11 cellular contexts compared by ENCODE assay signal in genomic region chr1:1199961-1200875, GRCh38. TPM values are rescaled to one million over a fixed set of nuclear protein-coding genes. Genes with fewer than 3 reads are reported as not detected.
DNase-seq lines count a peak whose midpoint lies in the region; ATAC-seq, FAIRE-seq and TF ChIP-seq lines count a peak whose summit lies in the region.
"Had no signal": no experiment of that assay in that cellular context is flagged by ENCODE, and none has a peak within 500 bp of the region (broad histone marks: within the 10 kb centered on the region; RNA-seq: fewer than 3 reads in every experiment).

No MANE protein-coding gene starts in this region.

- H3K4me1 ChIP-seq in kidney (ENCODE audit: control insufficient read depth in 1 of 2, insufficient read depth in 1 of 2, low read depth in 1 of 2, low read length in 2 of 2) (no peaks in the 10 kb centered on the region), thymus (ENCODE audit: control insufficient read depth, insufficient read depth, low read length) (peaks cover 3% of the 10 kb centered on the region)

- no peak for ATAC-seq in activated CD8-positive, alpha-beta memory T cell treated with anti-CD3 and anti-CD28 coated beads, Interleukin-2, amount 10 ng/mL, durations not matched to agents 7 days and 5 days

- no peak for FAIRE-seq in kidney (lab: Jason Lieb, UNC)

- H3K4me3 ChIP-seq in kidney (ENCODE audit: low read length in 2 of 2) (no peak overlapping the region), thymus (ENCODE audit: low read length) (peak overlapping the region; percentile 52)

- peak overlapping the region; percentile 83 for H3K27ac Mint-ChIP-seq in activated naive CD4-positive, alpha-beta T cell treated with anti-CD3 and anti-CD28 coated beads for 36 hours
- no peak overlapping the region for H3K27ac Mint-ChIP-seq in activated CD8-positive, alpha-beta memory T cell treated with anti-CD3 and anti-CD28 coated beads, Interleukin-2, amount 10 ng/mL, durations not matched to agents 7 days and 5 days

- H3K9ac ChIP-seq in kidney (ENCODE audit: low read length in 2 of 2) = no peak overlapping the region

- peak overlapping the region; percentile 59 for H3K4me3 Mint-ChIP-seq in activated naive CD4-positive, alpha-beta T cell treated with anti-CD3 and anti-CD28 coated beads for 36 hours
- H3K4me3 Mint-ChIP-seq in activated CD8-positive, alpha-beta memory T cell treated with anti-CD3 and anti-CD28 coated beads, Interleukin-2, amount 10 ng/mL, durations not matched to agents 7 days and 5 days = no peak overlapping the region

- H3K27me3 ChIP-seq in thymus (ENCODE audit: control insufficient read depth, insufficient read depth) = peaks cover 27% of the 10 kb centered on the region

- H3K4me1 Mint-ChIP-seq in activated naive CD4-positive, alpha-beta T cell treated with anti-CD3 and anti-CD28 coated beads for 36 hours (ENCODE audit: low read depth) = peaks cover 9% of the 10 kb centered on the region
- H3K4me1 Mint-ChIP-seq in activated CD8-positive, alpha-beta memory T cell treated with anti-CD3 and anti-CD28 coated beads, Interleukin-2, amount 10 ng/mL, durations not matched to agents 7 days and 5 days = peaks cover 8% of the 10 kb centered on the region

- intact Hi-C loops in activated naive CD4-positive, alpha-beta T cell treated with anti-CD3 and anti-CD28 coated beads for 36 hours (cut with micrococcal nuclease) = loop anchor here (2.0 kb wide), 2 partner anchors 63 to 83 kb away; partner anchors contain the start of gene C1orf159
- intact Hi-C loops in kidney (cut with DNase I) = no loop called here

- no peaks in the 10 kb centered on the region for H3K9me3 ChIP-seq in kidney (ENCODE audit: control insufficient read depth in 1 of 2, low read length in 2 of 2)
- H3K9me3 ChIP-seq in thymus (ENCODE audit: control insufficient read depth) = peaks cover 1% of the 10 kb centered on the region
- H3K9me3 ChIP-seq: adrenal gland had no signal

- H3K36me3 Mint-ChIP-seq in activated naive CD4-positive, alpha-beta T cell treated with anti-CD3 and anti-CD28 coated beads for 36 hours (ENCODE audit: low read depth) = no peaks in the 10 kb centered on the region
- H3K36me3 Mint-ChIP-seq in activated CD8-positive, alpha-beta memory T cell treated with anti-CD3 and anti-CD28 coated beads, Interleukin-2, amount 10 ng/mL, durations not matched to agents 7 days and 5 days = no peaks in the 10 kb centered on the region

- no peak for DNase-seq in activated naive CD4-positive, alpha-beta T cell treated with anti-CD3 and anti-CD28 coated beads for 36 hours
- no peak for DNase-seq in activated naive CD4-positive, alpha-beta T cell treated with Interleukin-2 at 50 U/mL for 16 hours
- DNase-seq in activated CD8-positive, alpha-beta memory T cell treated with anti-CD3 and anti-CD28 coated beads, Interleukin-2, amount 10 ng/mL, durations not matched to agents 7 days and 5 days = peak; percentile 40
- DNase-seq in kidney (peak; percentile 70), DMS153 (lab: John Stamatoyannopoulos, UW) (no peak), H4 (ENCODE audit: low spot score) (no peak)
- DNase-seq in stimulated activated CD4-positive, alpha-beta T cell treated with anti-CD3 and anti-CD28 coated beads, Interleukin-15, amount 100 ng/mL, for 24 hours = no peak
- DNase-seq: sigmoid colon had no signal

- H3K27ac ChIP-seq in kidney (ENCODE audit: low read depth in 2 of 2, low read length in 2 of 2) (no peak overlapping the region), thymus (ENCODE audit: low read depth) (no peak overlapping the region)
- H3K27ac ChIP-seq: adrenal gland had no signal

- TF ChIP-seq CTCF in kidney (IDR thresholded peaks at IDR 0.05; ENCODE audit: borderline replicate concordance, extremely low read depth, insufficient read depth) = no peak

- CTCF ChIA-PET in activated naive CD4-positive, alpha-beta T cell treated with anti-CD3 and anti-CD28 coated beads for 36 hours (lab: Charles Lee) = interaction anchor here (1.2 kb wide), 1 partner anchor 181 kb away, joined by 3 read pairs; no protein-coding TSS in a partner anchor
- CTCF ChIA-PET in activated CD8-positive, alpha-beta memory T cell treated with anti-CD3 and anti-CD28 coated beads, Interleukin-2, amount 10 ng/mL, durations not matched to agents 7 days and 5 days (lab: Charles Lee) = interaction anchor here (2.0 kb wide), 1 partner anchor 11 kb away, joined by 4 read pairs; no protein-coding TSS in a partner anchor

- 78% methylated on average over 31 of the region's 31 CpGs for WGBS in thymus

- H3K36me3 ChIP-seq in kidney (ENCODE audit: control insufficient read depth in 1 of 2, insufficient read depth in 2 of 2, low read length in 2 of 2) (no peaks in the 10 kb centered on the region), thymus (ENCODE audit: control insufficient read depth, insufficient read depth) (no peaks in the 10 kb centered on the region)
- H3K36me3 ChIP-seq: adrenal gland, sigmoid colon had no signal

- H3K27me3 Mint-ChIP-seq in activated naive CD4-positive, alpha-beta T cell treated with anti-CD3 and anti-CD28 coated beads for 36 hours (ENCODE audit: low read depth) = no peaks in the 10 kb centered on the region
- H3K27me3 Mint-ChIP-seq in activated CD8-positive, alpha-beta memory T cell treated with anti-CD3 and anti-CD28 coated beads, Interleukin-2, amount 10 ng/mL, durations not matched to agents 7 days and 5 days = no peaks in the 10 kb centered on the region

- H3K9me3 Mint-ChIP-seq in activated naive CD4-positive, alpha-beta T cell treated with anti-CD3 and anti-CD28 coated beads for 36 hours = peaks cover 2% of the 10 kb centered on the region
- peaks cover 2% of the 10 kb centered on the region for H3K9me3 Mint-ChIP-seq in activated CD8-positive, alpha-beta memory T cell treated with anti-CD3 and anti-CD28 coated beads, Interleukin-2, amount 10 ng/mL, durations not matched to agents 7 days and 5 days (ENCODE audit: low read depth)

RNA-seq across cellular contexts. Expression of gene TNFRSF18, which starts 6.2 kb away (rescaled TPM):
- total RNA-seq in activated naive CD4-positive, alpha-beta T cell treated with anti-CD3 and anti-CD28 coated beads for 36 hours = 10 to 100 TPM; 30.7 to 31.0 TPM
- 100 to 1,000 TPM in 1 of 2 experiments, 10 to 100 TPM in 1; 28.1 to 156 TPM for total RNA-seq in activated CD8-positive, alpha-beta memory T cell treated with anti-CD3 and anti-CD28 coated beads, Interleukin-2, amount 10 ng/mL, durations not matched to agents 7 days and 5 days
- total RNA-seq in kidney = 8.1 TPM
- polyA plus RNA-seq in kidney (ENCODE audit: insufficient read depth, low read depth, low replicate concordance) (not detected), thymus (29.9 TPM)
- total RNA-seq in H4 (2014; rRNA removed; shearing (Covaris generic)) = not detected in 2 replicates
- total RNA-seq: M059J had no signal

RNA-seq across cellular contexts. Expression of gene TNFRSF4, which starts 13.7 kb away (rescaled TPM):
- 100 to 1,000 TPM; 107 to 110 TPM for total RNA-seq in activated naive CD4-positive, alpha-beta T cell treated with anti-CD3 and anti-CD28 coated beads for 36 hours
- 10 to 100 TPM in 1 of 2 experiments, 1 to 10 TPM in 1; 8.1 to 72.4 TPM for total RNA-seq in activated CD8-positive, alpha-beta memory T cell treated with anti-CD3 and anti-CD28 coated beads, Interleukin-2, amount 10 ng/mL, durations not matched to agents 7 days and 5 days
- total RNA-seq in kidney = 5.1 TPM
- polyA plus RNA-seq in kidney (ENCODE audit: insufficient read depth, low read depth, low replicate concordance) (3.3 TPM), thymus (18.8 TPM)
- total RNA-seq in H4 (2014; rRNA removed; shearing (Covaris generic)) = not detected in 2 replicates
- total RNA-seq: M059J had no signal

RNA-seq across cellular contexts. Expression of gene TTLL10, which starts 26.5 kb away (rescaled TPM):
- not detected for total RNA-seq in activated naive CD4-positive, alpha-beta T cell treated with anti-CD3 and anti-CD28 coated beads for 36 hours
- not detected for total RNA-seq in activated CD8-positive, alpha-beta memory T cell treated with anti-CD3 and anti-CD28 coated beads, Interleukin-2, amount 10 ng/mL, durations not matched to agents 7 days and 5 days
- 1.5 TPM for total RNA-seq in kidney
- polyA plus RNA-seq in kidney (ENCODE audit: insufficient read depth, low read depth, low replicate concordance) = not detected
- polyA plus RNA-seq in thymus = 0.27 TPM
- total RNA-seq in H4 (2014; rRNA removed; shearing (Covaris generic)) = not detected in 2 replicates
- total RNA-seq: adrenal gland, M059J, sigmoid colon had no signal

RNA-seq across cellular contexts. Expression of gene SDF4, which starts 31.6 kb away (rescaled TPM):
- total RNA-seq in activated naive CD4-positive, alpha-beta T cell treated with anti-CD3 and anti-CD28 coated beads for 36 hours = 10 to 100 TPM; 74.7 to 79.5 TPM
- 100 to 1,000 TPM; 109 to 144 TPM for total RNA-seq in activated CD8-positive, alpha-beta memory T cell treated with anti-CD3 and anti-CD28 coated beads, Interleukin-2, amount 10 ng/mL, durations not matched to agents 7 days and 5 days
- 160 TPM for total RNA-seq in kidney
- polyA plus RNA-seq in kidney (ENCODE audit: insufficient read depth, low read depth, low replicate concordance) (143 TPM), thymus (79.1 TPM)
- 101 and 116 TPM in 2 replicates for total RNA-seq in H4 (2014; rRNA removed; shearing (Covaris generic))

RNA-seq across cellular contexts. Expression of gene B3GALT6, which starts 31.8 kb away (rescaled TPM):
- 1 to 10 TPM; 8.7 to 9.9 TPM for total RNA-seq in activated naive CD4-positive, alpha-beta T cell treated with anti-CD3 and anti-CD28 coated beads for 36 hours
- 10 to 100 TPM; 17.6 to 25.5 TPM for total RNA-seq in activated CD8-positive, alpha-beta memory T cell treated with anti-CD3 and anti-CD28 coated beads, Interleukin-2, amount 10 ng/mL, durations not matched to agents 7 days and 5 days
- 20.3 TPM for total RNA-seq in kidney
- polyA plus RNA-seq in kidney (ENCODE audit: insufficient read depth, low read depth, low replicate concordance) (13.7 TPM), thymus (11.8 TPM)
- total RNA-seq in H4 (2014; rRNA removed; shearing (Covaris generic)) = 20.5 and 29.6 TPM in 2 replicates

Comparison
In these comparisons a context has a peak if more than half of its experiments do, and no peak if none do; other contexts are left out.
1. DNase-seq: peak in activated CD8-positive, alpha-beta memory T cell treated with anti-CD3 and anti-CD28 coated beads, Interleukin-2, amount 10 ng/mL, durations not matched to agents 7 days and 5 days (single experiment) and kidney (single experiment); none in activated naive CD4-positive, alpha-beta T cell treated with anti-CD3 and anti-CD28 coated beads for 36 hours (single experiment), activated naive CD4-positive, alpha-beta T cell treated with Interleukin-2 at 50 U/mL for 16 hours (single experiment), stimulated activated CD4-positive, alpha-beta T cell treated with anti-CD3 and anti-CD28 coated beads, Interleukin-15, amount 100 ng/mL, for 24 hours (single experiment), DMS153 (single experiment) and H4 (single experiment).